Comparison of ENCODE assay signal across 8 cellular contexts in the genomic region with DNA sequence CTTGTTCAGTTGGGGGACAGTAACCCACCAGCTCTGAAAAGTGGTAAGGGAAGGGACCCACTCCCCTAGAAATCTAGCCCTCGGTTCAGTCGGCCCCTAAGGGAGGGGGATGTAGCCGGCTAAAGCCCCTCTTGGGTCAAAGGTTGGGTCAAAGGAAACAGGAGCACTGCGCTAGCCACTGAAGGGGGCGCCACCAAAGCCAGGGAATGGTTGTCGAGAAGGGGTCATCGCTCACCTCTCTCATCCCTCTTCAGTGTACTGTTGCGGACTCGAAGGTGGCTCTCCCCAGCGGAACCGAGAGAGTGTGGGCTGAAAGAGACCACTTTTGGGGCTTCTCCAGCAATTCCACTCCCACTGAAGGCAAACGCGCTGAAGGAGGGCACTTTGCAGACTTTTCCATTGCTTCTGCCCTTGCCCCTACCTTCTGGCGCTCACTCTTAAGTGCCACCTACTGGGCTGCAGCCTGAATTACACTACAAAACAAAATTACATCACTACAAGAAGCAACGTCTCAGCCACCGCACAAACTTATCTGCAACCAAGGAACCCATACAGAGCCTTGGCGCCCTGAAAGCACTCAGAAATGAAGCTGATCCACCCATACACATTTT.
DNase-seq lines count a peak whose midpoint lies in the region; ATAC-seq, FAIRE-seq and TF ChIP-seq lines count a peak whose summit lies in the region.

No MANE protein-coding gene starts in this region.

- no peak overlapping the region for H3K27ac Mint-ChIP-seq in endodermal cell

- H3K9me3 ChIP-seq in endodermal cell (ENCODE audit: control insufficient read depth, low read length) = peaks cover 14% of the 10 kb centered on the region

- no peaks in the 10 kb centered on the region for H3K27me3 Mint-ChIP-seq in endodermal cell (ENCODE audit: insufficient read depth)

- H3K4me1 Mint-ChIP-seq in endodermal cell = peaks cover 2% of the 10 kb centered on the region

- no peaks in the 10 kb centered on the region for H3K4me1 ChIP-seq in endodermal cell (ENCODE audit: control insufficient read depth, insufficient read depth, low read length)

- no peak overlapping the region for H3K4me3 Mint-ChIP-seq in endodermal cell

- DNase-seq in 8988T (peak; percentile 14), GM12864 (ENCODE audit: low read depth) (no peak), endodermal cell (peak; percentile 81), RCC 7860 (ENCODE audit: low spot score) (no peak), DMS 273 treated with DMSO at 0.1 percent for 48 hours (lab: John Stamatoyannopoulos, UW) (no peak)
- DNase-seq in Jurkat, Clone E6-1 (ENCODE audit: low read depth, low spot score) = peak; percentile 41
- no peak for DNase-seq in stimulated activated naive CD8-positive, alpha-beta T cell treated with anti-CD3 and anti-CD28 coated beads, Interleukin-15, Interleukin-2, amounts not matched to agents 100 U/mL and 50 U/mL, for 24 hours
- DNase-seq in stimulated activated naive CD4-positive, alpha-beta T cell treated with Interleukin-2 at 50 U/mL for 16 hours (lab: John Stamatoyannopoulos, UW) = no peak

- TF ChIP-seq CTCF in GM12864 (IDR thresholded peaks at IDR 0.05; ENCODE audit: low read depth, low read length, missing control alignments) = peak; percentile 61
- TF ChIP-seq CTCF in endodermal cell (conservative IDR thresholded peaks at IDR 0.05) = peak; percentile 80

- peaks cover 2% of the 10 kb centered on the region for H3K9me3 Mint-ChIP-seq in endodermal cell

- FAIRE-seq in RCC 7860 (lab: Jason Lieb, UNC) = no peak

- no peaks in the 10 kb centered on the region for H3K36me3 ChIP-seq in endodermal cell (ENCODE audit: control insufficient read depth, insufficient read depth, low read length)

- no peak overlapping the region for H3K27ac ChIP-seq in endodermal cell (ENCODE audit: low read depth, low read length)

- no peak overlapping the region for H3K4me3 ChIP-seq in GM12864 (ENCODE audit: low read depth, low read length)
- no peak overlapping the region for H3K4me3 ChIP-seq in Jurkat, Clone E6-1 (ENCODE audit: low read length)
- no peak overlapping the region for H3K4me3 ChIP-seq in endodermal cell (ENCODE audit: low read length)

- no peak overlapping the region for H3K9ac ChIP-seq in endodermal cell (ENCODE audit: extremely low read depth, low read length, poor library complexity, severe bottlenecking)

- 81 to 86% methylated on average over 11 to 17 of the region's 17 CpGs for WGBS in endodermal cell (ENCODE audit: insufficient coverage in 1 of 2, insufficient read length in 1 of 2), 2 experiments

- H3K27me3 ChIP-seq in endodermal cell (ENCODE audit: control insufficient read depth, insufficient read depth, low read length, poor library complexity, severe bottlenecking) = no peaks in the 10 kb centered on the region

- ATAC-seq in stimulated activated naive CD8-positive, alpha-beta T cell treated with anti-CD3 and anti-CD28 coated beads, Interleukin-15, Interleukin-2, amounts not matched to agents 100 U/mL and 50 U/mL, for 24 hours = no peak

- no peaks in the 10 kb centered on the region for H3K36me3 Mint-ChIP-seq in endodermal cell (ENCODE audit: low read depth)

Comparison
In these comparisons a context has a peak if more than half of its experiments do, and no peak if none do; other contexts are left out.
1. DNase-seq: peak in 8988T (single experiment), Jurkat, Clone E6-1 (single experiment) and endodermal cell (single experiment); none in GM12864 (single experiment), RCC 7860 (single experiment), stimulated activated naive CD8-positive, alpha-beta T cell treated with anti-CD3 and anti-CD28 coated beads, Interleukin-15, Interleukin-2, amounts not matched to agents 100 U/mL and 50 U/mL, for 24 hours (single experiment), stimulated activated naive CD4-positive, alpha-beta T cell treated with Interleukin-2 at 50 U/mL for 16 hours (single experiment) and DMS 273 treated with DMSO at 0.1 percent for 48 hours (single experiment).